In the genomic region with DNA sequence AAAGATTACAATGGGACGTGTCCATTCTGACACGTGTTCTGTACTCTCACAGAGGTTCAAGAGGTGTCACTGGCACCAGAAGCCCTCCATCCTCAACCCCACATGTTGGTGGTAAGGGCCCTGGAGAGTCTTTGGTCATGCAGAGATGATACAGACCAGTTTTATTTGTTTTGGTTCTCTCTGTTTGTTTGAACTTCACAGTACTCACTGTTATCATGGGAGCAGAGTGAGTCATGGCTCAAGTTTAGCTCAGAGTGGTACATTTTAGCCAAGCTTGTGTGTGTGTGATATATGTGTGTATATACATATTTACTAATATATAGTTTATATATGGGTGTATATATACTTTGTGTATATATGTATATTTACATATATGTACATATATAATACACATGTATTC, we compare ENCODE assay signal across 22 cellular contexts.
"Had no signal": no experiment of that assay in that cellular context is flagged by ENCODE, and none has a peak within 500 bp of the region (broad histone marks: within the 10 kb centered on the region; RNA-seq: fewer than 3 reads in every experiment).

No MANE protein-coding gene starts in this region.

- DNase-seq: activated CD4-positive, alpha-beta memory T cell treated with anti-CD3 and anti-CD28 coated beads for 36 hours; activated CD4-positive, alpha-beta T cell treated with anti-CD3 and anti-CD28 coated beads for 48 hours; activated effector memory CD4-positive, alpha-beta T cell treated with Interleukin-2 at 50 U/mL for 16 hours; activated naive CD4-positive, alpha-beta T cell treated with anti-CD3 and anti-CD28 coated beads for 36 hours; activated naive CD8-positive, alpha-beta T cell treated with anti-CD3 and anti-CD28 coated beads, Interleukin-2, amount 50 U/mL, for 24 hours; activated T-cell treated with anti-CD3 and anti-CD28 coated beads, Interleukin-2, amount 50 U/mL, for 72 hours; central memory CD4-positive, alpha-beta T cell; dorsolateral prefrontal cortex; effector memory CD8-positive, alpha-beta T cell; glutamatergic neuron; hypothalamus; ovary; psoas muscle; right cardiac atrium; stimulated activated CD4-positive, alpha-beta T cell treated with anti-CD3 and anti-CD28 coated beads, Interleukin-4, amount 100 ng/mL, for 4 hours; stimulated activated naive CD8-positive, alpha-beta T cell treated with anti-CD3 and anti-CD28 coated beads, Interleukin-15, Interleukin-2, amounts not matched to agents 100 U/mL and 50 U/mL, for 24 hours; T-helper 2 cell; thyroid gland; upper lobe of right lung had no signal

- FAIRE-seq: colon, endothelial cell of umbilical vein had no signal

- H3K4me3 ChIP-seq: dorsolateral prefrontal cortex, esophagus muscularis mucosa, ovary, psoas muscle, thyroid gland, upper lobe of right lung had no signal
